Comparison of ENCODE assay signal across 8 cellular contexts in genomic region chr14:64705406-64706118, GRCh38. TPM values are rescaled to one million over a fixed set of nuclear protein-coding genes. Genes with fewer than 3 reads are reported as not detected.
DNase-seq lines count a peak whose midpoint lies in the region; ATAC-seq and TF ChIP-seq lines count a peak whose summit lies in the region.

No MANE protein-coding gene starts in this region.

- WGBS in hepatocyte (ENCODE audit: low lambda C conversion rate, missing lambda C conversion rate) = 11% methylated on average over 17 of the region's 17 CpGs

- H3K9me3 ChIP-seq in hepatocyte (ENCODE audit: low read depth) = no peaks in the 10 kb centered on the region

- no peaks in the 10 kb centered on the region for H3K9me2 ChIP-seq in hepatocyte (replicated peaks; ENCODE audit: insufficient read depth)

- H3K9me3 Mint-ChIP-seq in HFFc6 = no peaks in the 10 kb centered on the region
- H3K9me3 Mint-ChIP-seq in activated naive CD8-positive, alpha-beta T cell treated with anti-CD3 and anti-CD28 coated beads for 36 hours = no peaks in the 10 kb centered on the region

- H3K27ac ChIP-seq in hepatocyte (peak overlapping the region; percentile 97), rectal smooth muscle tissue (ENCODE audit: low read depth, low read length) (peak overlapping the region; percentile 91)

- TF ChIP-seq CTCF in HFFc6 (IDR thresholded peaks at IDR 0.05) = no peak
- TF ChIP-seq CTCF in hepatocyte (IDR thresholded peaks at IDR 0.05; ENCODE audit: poor library complexity) = no peak

- H3K27me3 ChIP-seq in hepatocyte = no peaks in the 10 kb centered on the region
- H3K27me3 ChIP-seq in rectal smooth muscle tissue (ENCODE audit: control insufficient read depth, insufficient read depth, low read length) = no peaks in the 10 kb centered on the region

- no peak overlapping the region for H2AFZ ChIP-seq in hepatocyte

- in situ Hi-C loops in ACHN (cut with HindIII; ENCODE audit: low pct_ligation_motif_present, low pct_unique_long_range_greater_than_20kb, low sequenced_read_pairs) = no loop called here

- peak overlapping the region; percentile 83 for H3K4me2 ChIP-seq in hepatocyte

- H4K20me1 ChIP-seq in hepatocyte (ENCODE audit: insufficient read depth, poor library complexity, severe bottlenecking) = peaks cover 21% of the 10 kb centered on the region

- H3K36me3 ChIP-seq in hepatocyte (replicated peaks; ENCODE audit: insufficient read depth, low read depth) (no peaks in the 10 kb centered on the region), rectal smooth muscle tissue (ENCODE audit: control insufficient read depth, insufficient read depth, low read length) (no peaks in the 10 kb centered on the region)

- H3K4me1 ChIP-seq in hepatocyte (ENCODE audit: insufficient read depth) = peaks cover 49% of the 10 kb centered on the region
- H3K4me1 ChIP-seq in rectal smooth muscle tissue (ENCODE audit: control insufficient read depth, insufficient read depth, low read length) = peaks cover 36% of the 10 kb centered on the region

- ATAC-seq in HG02885 (IDR thresholded peaks at IDR 0.05; ENCODE audit: poor library complexity, unreplicated experiment) (no peak), HG03439 (IDR thresholded peaks at IDR 0.05; ENCODE audit: unreplicated experiment) (no peak)

- peak overlapping the region; percentile 39 for H3K9ac ChIP-seq in rectal smooth muscle tissue (ENCODE audit: low read length)

- H3K4me1 Mint-ChIP-seq in HFFc6 (ENCODE audit: low read depth) = peaks cover 31% of the 10 kb centered on the region
- peaks cover 25% of the 10 kb centered on the region for H3K4me1 Mint-ChIP-seq in activated naive CD8-positive, alpha-beta T cell treated with anti-CD3 and anti-CD28 coated beads for 36 hours

- peaks cover 60% of the 10 kb centered on the region for H3K79me2 ChIP-seq in hepatocyte

- H3K4me3 ChIP-seq in hepatocyte = peak overlapping the region; percentile 85
- H3K4me3 ChIP-seq in rectal smooth muscle tissue (ENCODE audit: low read length) = peak overlapping the region; percentile 90

- peak; percentile 5 for DNase-seq in ACHN
- no peak for DNase-seq in HFFc6
- no peak for DNase-seq in activated naive CD8-positive, alpha-beta T cell treated with anti-CD3 and anti-CD28 coated beads for 36 hours
- DNase-seq in hepatocyte (ENCODE audit: low spot score) = peak; percentile 71
- no peak for DNase-seq in germinal center (ENCODE audit: low spot score)

- peak overlapping the region; percentile 82 for H3K4me3 Mint-ChIP-seq in HFFc6
- peak overlapping the region; percentile 42 for H3K4me3 Mint-ChIP-seq in activated naive CD8-positive, alpha-beta T cell treated with anti-CD3 and anti-CD28 coated beads for 36 hours

- H3K27ac Mint-ChIP-seq in HFFc6 = no peak overlapping the region
- no peak overlapping the region for H3K27ac Mint-ChIP-seq in activated naive CD8-positive, alpha-beta T cell treated with anti-CD3 and anti-CD28 coated beads for 36 hours

- peaks cover 22% of the 10 kb centered on the region for H3K27me3 Mint-ChIP-seq in HFFc6 (ENCODE audit: insufficient read depth)
- H3K27me3 Mint-ChIP-seq in activated naive CD8-positive, alpha-beta T cell treated with anti-CD3 and anti-CD28 coated beads for 36 hours = peaks cover 77% of the 10 kb centered on the region

- no peaks in the 10 kb centered on the region for H3K36me3 Mint-ChIP-seq in HFFc6 (ENCODE audit: low read depth)
- no peaks in the 10 kb centered on the region for H3K36me3 Mint-ChIP-seq in activated naive CD8-positive, alpha-beta T cell treated with anti-CD3 and anti-CD28 coated beads for 36 hours

RNA-seq across cellular contexts. Expression of gene PLEKHG3, which starts 1.3 kb away (rescaled TPM):
- total RNA-seq in HFFc6 (2021; fragmentation: NEBNext Ultra II Directional; extraction: Animal tissue kit (Norgen Biotek cat#: 25700)) = 10 to 100 TPM in 3 of 6 experiments, 1 to 10 TPM in 3; 6.0 to 11.7 (median 9.2) TPM
- total RNA-seq in activated naive CD8-positive, alpha-beta T cell treated with anti-CD3 and anti-CD28 coated beads for 36 hours = under 1 TPM in 1 of 2 experiments, not detected in 1; 0.12 TPM
- total RNA-seq in hepatocyte = 41.8 and 54.2 TPM in 2 replicates
- 37.1 and 42.7 TPM in 2 replicates for polyA plus RNA-seq in hepatocyte

Comparison
In these comparisons a context has a peak if more than half of its experiments do, and no peak if none do; other contexts are left out.
1. DNase-seq: peak in ACHN (single experiment) and hepatocyte (single experiment); none in HFFc6 (single experiment), activated naive CD8-positive, alpha-beta T cell treated with anti-CD3 and anti-CD28 coated beads for 36 hours (single experiment) and germinal center (single experiment).
2. RNA of gene PLEKHG3, which starts 1.3 kb away (total RNA-seq): 41.8 to 54.2 TPM in hepatocyte and 6.0 to 11.7 TPM in HFFc6; 0.12 TPM in activated naive CD8-positive, alpha-beta T cell treated with anti-CD3 and anti-CD28 coated beads for 36 hours; every median in the first group is over 4 times any median in the second.